1 cellular context compared by ENCODE assay signal in the genomic region with DNA sequence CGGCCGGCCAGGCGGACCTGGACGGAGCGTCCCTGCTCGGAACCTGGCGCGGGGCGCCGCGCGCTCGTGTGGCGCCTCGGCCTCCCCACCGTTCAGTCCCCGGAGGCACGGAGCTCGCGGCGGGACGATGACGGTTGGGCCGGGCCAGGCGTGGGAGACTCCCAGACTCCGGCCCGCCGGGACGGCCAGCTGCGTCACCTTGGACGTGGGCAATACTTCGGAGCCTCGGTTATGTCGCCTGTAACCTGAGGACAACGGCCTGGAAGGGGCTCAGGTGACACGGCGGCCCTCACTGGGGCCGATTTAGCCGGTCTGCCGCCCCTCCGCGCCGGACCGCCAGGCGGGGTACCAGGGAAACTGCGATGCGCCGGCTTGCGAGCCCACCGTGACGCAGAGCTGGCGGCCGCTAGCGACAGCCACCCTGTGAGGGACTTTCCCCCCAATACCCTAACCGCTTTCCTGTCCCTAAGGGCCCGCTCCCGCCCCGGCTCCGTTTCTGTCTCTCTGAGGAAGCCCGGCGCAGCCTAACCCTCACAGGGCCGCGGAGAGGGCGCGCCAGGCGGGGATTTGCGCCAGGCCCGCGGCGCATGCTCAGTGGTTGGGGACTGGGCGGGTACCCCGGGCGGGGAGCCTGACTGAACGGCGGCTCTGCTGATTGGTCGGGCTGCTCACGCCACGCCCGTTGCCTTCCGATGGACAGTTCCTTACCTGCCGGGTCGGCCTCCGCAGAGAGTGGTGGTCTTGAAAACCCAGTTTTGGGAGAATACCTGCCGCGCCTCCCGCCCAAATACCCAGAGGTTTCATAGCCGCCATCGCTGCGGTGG.
TF ChIP-seq lines count a peak whose summit lies in the region.

No MANE protein-coding gene starts in this region.

TF ChIP-seq in HepG2, 621 proteins besides CTCF, POLR2A, EP300 and RAD21 (continued from another document and continues in another):
- TF ChIP-seq, protein P1, sequence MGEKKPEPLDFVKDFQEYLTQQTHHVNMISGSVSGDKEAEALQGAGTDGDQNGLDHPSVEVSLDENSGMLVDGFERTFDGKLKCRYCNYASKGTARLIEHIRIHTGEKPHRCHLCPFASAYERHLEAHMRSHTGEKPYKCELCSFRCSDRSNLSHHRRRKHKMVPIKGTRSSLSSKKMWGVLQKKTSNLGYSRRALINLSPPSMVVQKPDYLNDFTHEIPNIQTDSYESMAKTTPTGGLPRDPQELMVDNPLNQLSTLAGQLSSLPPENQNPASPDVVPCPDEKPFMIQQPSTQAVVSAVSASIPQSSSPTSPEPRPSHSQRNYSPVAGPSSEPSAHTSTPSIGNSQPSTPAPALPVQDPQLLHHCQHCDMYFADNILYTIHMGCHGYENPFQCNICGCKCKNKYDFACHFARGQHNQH (CRISPR knock-in tag; IDR thresholded peaks at IDR 0.05): no peak; the same call in 1 of the 2 replicates
- TF ChIP-seq, protein P2, sequence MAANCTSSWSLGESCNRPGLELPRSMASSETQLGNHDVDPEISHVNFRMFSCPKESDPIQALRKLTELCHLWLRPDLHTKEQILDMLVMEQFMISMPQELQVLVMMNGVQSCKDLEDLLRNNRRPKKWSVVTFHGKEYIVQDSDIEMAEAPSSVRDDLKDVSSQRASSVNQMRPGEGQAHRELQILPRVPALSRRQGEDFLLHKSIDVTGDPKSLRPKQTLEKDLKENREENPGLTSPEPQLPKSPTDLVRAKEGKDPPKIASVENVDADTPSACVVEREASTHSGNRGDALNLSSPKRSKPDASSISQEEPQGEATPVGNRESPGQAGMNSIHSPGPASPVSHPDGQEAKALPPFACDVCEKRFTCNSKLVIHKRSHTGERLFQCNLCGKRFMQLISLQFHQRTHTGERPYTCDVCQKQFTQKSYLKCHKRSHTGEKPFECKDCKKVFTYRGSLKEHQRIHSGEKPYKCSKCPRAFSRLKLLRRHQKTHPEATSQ (CRISPR knock-in tag; IDR thresholded peaks at IDR 0.05; ENCODE audit: borderline replicate concordance): no peak
- TF ChIP-seq XBP1 (CRISPR knock-in tag; IDR thresholded peaks at IDR 0.05) (no peak), SMC3 (IDR thresholded peaks at IDR 0.05; ENCODE audit: low read length) (no peak), STAG1 (CRISPR knock-in tag; IDR thresholded peaks at IDR 0.05) (no peak), SNAI1 (CRISPR knock-in tag; IDR thresholded peaks at IDR 0.05; ENCODE audit: borderline replicate concordance) (no peak; the same call in 1 of the 2 replicates), ATF7 (IDR thresholded peaks at IDR 0.05) (no peak), ATF7 (CRISPR knock-in tag; IDR thresholded peaks at IDR 0.05) (no peak), ZNF138 (CRISPR knock-in tag; IDR thresholded peaks at IDR 0.05; ENCODE audit: low read depth) (0 out of 2 replicates have a peak, but pooled peaks have one; percentile 28), ISX (CRISPR knock-in tag; conservative IDR thresholded peaks at IDR 0.05) (no peak), ZNF253 (CRISPR knock-in tag; IDR thresholded peaks at IDR 0.05; ENCODE audit: borderline replicate concordance) (no peak), ZNF44 (CRISPR knock-in tag; IDR thresholded peaks at IDR 0.05) (no peak), MATR3 (CRISPR knock-in tag; IDR thresholded peaks at IDR 0.05) (no peak), ARNT (IDR thresholded peaks at IDR 0.05) (no peak), CENPX (CRISPR knock-in tag; IDR thresholded peaks at IDR 0.05) (no peak), ZNF644 (CRISPR knock-in tag; IDR thresholded peaks at IDR 0.05; ENCODE audit: low read depth) (no peak), SRSF1 (optimal IDR thresholded peaks at IDR 0.05; ENCODE audit: low read depth, low read length) (no peak), ARNT2 (CRISPR knock-in tag; IDR thresholded peaks at IDR 0.05; ENCODE audit: low read depth) (0 out of 2 replicates have a peak, but pooled peaks have one; percentile 19), ZNF296 (CRISPR knock-in tag; conservative IDR thresholded peaks at IDR 0.05) (no peak), ATRX (CRISPR knock-in tag; IDR thresholded peaks at IDR 0.05; ENCODE audit: borderline replicate concordance) (no peak), TOE1 (CRISPR knock-in tag; IDR thresholded peaks at IDR 0.05) (no peak), TEAD3 (CRISPR knock-in tag; optimal IDR thresholded peaks at IDR 0.05; ENCODE audit: borderline replicate concordance) (no peak), SRY (CRISPR knock-in tag; IDR thresholded peaks at IDR 0.05) (no peak; the same call in 1 of the 2 replicates), ZNF326 (CRISPR knock-in tag; IDR thresholded peaks at IDR 0.05; ENCODE audit: borderline replicate concordance) (no peak), FOXK1 (CRISPR knock-in tag; IDR thresholded peaks at IDR 0.05; ENCODE audit: borderline replicate concordance, low read depth) (no peak), MXI1 (IDR thresholded peaks at IDR 0.05; ENCODE audit: borderline replicate concordance, low read depth, low read length) (no peak), NCOA2 (CRISPR knock-in tag; IDR thresholded peaks at IDR 0.05) (no peak), KDM6A (CRISPR knock-in tag; IDR thresholded peaks at IDR 0.05; ENCODE audit: low read depth) (no peak), ELF3 (CRISPR knock-in tag; IDR thresholded peaks at IDR 0.05) (0 out of 2 replicates have a peak, but pooled peaks have one; percentile 14), SAFB2 (CRISPR knock-in tag; IDR thresholded peaks at IDR 0.05; ENCODE audit: borderline replicate concordance, low read depth) (no peak), GABPA (IDR thresholded peaks at IDR 0.05; ENCODE audit: low read depth, low read length) (no peak), GABPA (CRISPR knock-in tag; IDR thresholded peaks at IDR 0.05; ENCODE audit: low read depth) (no peak), PLRG1 (conservative IDR thresholded peaks at IDR 0.05) (no peak), ZNF776 (CRISPR knock-in tag; IDR thresholded peaks at IDR 0.05) (0 out of 2 replicates have a peak, but pooled peaks have one; percentile 64), TRIM24 (CRISPR knock-in tag; IDR thresholded peaks at IDR 0.05) (no peak), NCOA1 (CRISPR knock-in tag; IDR thresholded peaks at IDR 0.05) (0 out of 2 replicates have a peak, but pooled peaks have one; percentile 31), ZBTB1 (CRISPR knock-in tag; IDR thresholded peaks at IDR 0.05; ENCODE audit: borderline replicate concordance) (no peak), IRF2 (CRISPR knock-in tag; IDR thresholded peaks at IDR 0.05) (no peak), ZNF441 (CRISPR knock-in tag; IDR thresholded peaks at IDR 0.05; ENCODE audit: borderline replicate concordance) (no peak), ZFP90 (CRISPR knock-in tag; IDR thresholded peaks at IDR 0.05; ENCODE audit: borderline replicate concordance) (no peak), ZNF790 (CRISPR knock-in tag; IDR thresholded peaks at IDR 0.05; ENCODE audit: borderline replicate concordance) (no peak), ZSCAN30 (CRISPR knock-in tag; IDR thresholded peaks at IDR 0.05) (no peak), ZNF354B (CRISPR knock-in tag; IDR thresholded peaks at IDR 0.05) (no peak)
- TF ChIP-seq, protein P3, sequence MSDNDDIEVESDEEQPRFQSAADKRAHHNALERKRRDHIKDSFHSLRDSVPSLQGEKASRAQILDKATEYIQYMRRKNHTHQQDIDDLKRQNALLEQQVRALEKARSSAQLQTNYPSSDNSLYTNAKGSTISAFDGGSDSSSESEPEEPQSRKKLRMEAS (IDR thresholded peaks at IDR 0.05): peak; percentile 43; the same call in 1 of the 2 replicates
- TF ChIP-seq, protein P4, sequence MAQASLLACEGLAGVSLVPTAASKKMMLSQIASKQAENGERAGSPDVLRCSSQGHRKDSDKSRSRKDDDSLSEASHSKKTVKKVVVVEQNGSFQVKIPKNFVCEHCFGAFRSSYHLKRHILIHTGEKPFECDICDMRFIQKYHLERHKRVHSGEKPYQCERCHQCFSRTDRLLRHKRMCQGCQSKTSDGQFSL (CRISPR knock-in tag; IDR thresholded peaks at IDR 0.05): no peak
- TF ChIP-seq, protein P5, sequence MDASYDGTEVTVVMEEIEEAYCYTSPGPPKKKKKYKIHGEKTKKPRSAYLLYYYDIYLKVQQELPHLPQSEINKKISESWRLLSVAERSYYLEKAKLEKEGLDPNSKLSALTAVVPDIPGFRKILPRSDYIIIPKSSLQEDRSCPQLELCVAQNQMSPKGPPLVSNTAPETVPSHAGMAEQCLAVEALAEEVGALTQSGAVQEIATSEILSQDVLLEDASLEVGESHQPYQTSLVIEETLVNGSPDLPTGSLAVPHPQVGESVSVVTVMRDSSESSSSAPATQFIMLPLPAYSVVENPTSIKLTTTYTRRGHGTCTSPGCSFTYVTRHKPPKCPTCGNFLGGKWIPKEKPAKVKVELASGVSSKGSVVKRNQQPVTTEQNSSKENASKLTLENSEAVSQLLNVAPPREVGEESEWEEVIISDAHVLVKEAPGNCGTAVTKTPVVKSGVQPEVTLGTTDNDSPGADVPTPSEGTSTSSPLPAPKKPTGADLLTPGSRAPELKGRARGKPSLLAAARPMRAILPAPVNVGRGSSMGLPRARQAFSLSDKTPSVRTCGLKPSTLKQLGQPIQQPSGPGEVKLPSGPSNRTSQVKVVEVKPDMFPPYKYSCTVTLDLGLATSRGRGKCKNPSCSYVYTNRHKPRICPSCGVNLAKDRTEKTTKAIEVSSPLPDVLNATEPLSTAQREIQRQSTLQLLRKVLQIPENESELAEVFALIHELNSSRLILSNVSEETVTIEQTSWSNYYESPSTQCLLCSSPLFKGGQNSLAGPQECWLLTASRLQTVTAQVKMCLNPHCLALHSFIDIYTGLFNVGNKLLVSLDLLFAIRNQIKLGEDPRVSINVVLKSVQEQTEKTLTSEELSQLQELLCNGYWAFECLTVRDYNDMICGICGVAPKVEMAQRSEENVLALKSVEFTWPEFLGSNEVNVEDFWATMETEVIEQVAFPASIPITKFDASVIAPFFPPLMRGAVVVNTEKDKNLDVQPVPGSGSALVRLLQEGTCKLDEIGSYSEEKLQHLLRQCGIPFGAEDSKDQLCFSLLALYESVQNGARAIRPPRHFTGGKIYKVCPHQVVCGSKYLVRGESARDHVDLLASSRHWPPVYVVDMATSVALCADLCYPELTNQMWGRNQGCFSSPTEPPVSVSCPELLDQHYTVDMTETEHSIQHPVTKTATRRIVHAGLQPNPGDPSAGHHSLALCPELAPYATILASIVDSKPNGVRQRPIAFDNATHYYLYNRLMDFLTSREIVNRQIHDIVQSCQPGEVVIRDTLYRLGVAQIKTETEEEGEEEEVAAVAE (CRISPR knock-in tag; IDR thresholded peaks at IDR 0.05; ENCODE audit: borderline replicate concordance): no peak
- TF ChIP-seq, protein P6, sequence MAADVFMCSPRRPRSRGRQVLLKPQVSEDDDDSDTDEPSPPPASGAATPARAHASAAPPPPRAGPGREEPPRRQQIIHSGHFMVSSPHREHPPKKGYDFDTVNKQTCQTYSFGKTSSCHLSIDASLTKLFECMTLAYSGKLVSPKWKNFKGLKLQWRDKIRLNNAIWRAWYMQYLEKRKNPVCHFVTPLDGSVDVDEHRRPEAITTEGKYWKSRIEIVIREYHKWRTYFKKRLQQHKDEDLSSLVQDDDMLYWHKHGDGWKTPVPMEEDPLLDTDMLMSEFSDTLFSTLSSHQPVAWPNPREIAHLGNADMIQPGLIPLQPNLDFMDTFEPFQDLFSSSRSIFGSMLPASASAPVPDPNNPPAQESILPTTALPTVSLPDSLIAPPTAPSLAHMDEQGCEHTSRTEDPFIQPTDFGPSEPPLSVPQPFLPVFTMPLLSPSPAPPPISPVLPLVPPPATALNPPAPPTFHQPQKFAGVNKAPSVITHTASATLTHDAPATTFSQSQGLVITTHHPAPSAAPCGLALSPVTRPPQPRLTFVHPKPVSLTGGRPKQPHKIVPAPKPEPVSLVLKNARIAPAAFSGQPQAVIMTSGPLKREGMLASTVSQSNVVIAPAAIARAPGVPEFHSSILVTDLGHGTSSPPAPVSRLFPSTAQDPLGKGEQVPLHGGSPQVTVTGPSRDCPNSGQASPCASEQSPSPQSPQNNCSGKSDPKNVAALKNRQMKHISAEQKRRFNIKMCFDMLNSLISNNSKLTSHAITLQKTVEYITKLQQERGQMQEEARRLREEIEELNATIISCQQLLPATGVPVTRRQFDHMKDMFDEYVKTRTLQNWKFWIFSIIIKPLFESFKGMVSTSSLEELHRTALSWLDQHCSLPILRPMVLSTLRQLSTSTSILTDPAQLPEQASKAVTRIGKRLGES (CRISPR knock-in tag; IDR thresholded peaks at IDR 0.05; ENCODE audit: borderline replicate concordance): no peak
- TF ChIP-seq, protein P7, sequence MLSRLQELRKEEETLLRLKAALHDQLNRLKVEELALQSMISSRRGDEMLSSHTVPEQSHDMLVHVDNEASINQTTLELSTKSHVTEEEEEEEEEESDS (CRISPR knock-in tag; IDR thresholded peaks at IDR 0.05; ENCODE audit: borderline replicate concordance): no peak
- TF ChIP-seq, protein P8, sequence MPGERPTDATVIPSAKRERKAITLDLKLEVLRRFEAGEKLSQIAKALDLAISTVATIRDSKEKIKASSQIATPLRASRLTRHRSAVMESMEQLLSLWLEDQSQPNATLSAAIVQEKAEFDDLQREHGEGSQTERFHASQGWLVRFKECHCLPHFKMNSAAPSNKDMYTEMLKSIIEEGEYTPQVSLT (CRISPR knock-in tag; IDR thresholded peaks at IDR 0.05; ENCODE audit: borderline replicate concordance, low read depth): no peak
- TF ChIP-seq, protein P9, sequence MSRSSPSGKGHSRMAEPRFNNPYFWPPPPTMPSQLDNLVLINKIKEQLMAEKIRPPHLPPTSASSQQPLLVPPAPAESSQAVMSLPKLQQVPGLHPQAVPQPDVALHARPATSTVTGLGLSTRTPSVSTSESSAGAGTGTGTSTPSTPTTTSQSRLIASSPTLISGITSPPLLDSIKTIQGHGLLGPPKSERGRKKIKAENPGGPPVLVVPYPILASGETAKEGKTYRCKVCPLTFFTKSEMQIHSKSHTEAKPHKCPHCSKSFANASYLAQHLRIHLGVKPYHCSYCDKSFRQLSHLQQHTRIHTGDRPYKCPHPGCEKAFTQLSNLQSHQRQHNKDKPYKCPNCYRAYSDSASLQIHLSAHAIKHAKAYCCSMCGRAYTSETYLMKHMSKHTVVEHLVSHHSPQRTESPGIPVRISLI (CRISPR knock-in tag; IDR thresholded peaks at IDR 0.05; ENCODE audit: borderline replicate concordance): no peak
- TF ChIP-seq, protein P10, sequence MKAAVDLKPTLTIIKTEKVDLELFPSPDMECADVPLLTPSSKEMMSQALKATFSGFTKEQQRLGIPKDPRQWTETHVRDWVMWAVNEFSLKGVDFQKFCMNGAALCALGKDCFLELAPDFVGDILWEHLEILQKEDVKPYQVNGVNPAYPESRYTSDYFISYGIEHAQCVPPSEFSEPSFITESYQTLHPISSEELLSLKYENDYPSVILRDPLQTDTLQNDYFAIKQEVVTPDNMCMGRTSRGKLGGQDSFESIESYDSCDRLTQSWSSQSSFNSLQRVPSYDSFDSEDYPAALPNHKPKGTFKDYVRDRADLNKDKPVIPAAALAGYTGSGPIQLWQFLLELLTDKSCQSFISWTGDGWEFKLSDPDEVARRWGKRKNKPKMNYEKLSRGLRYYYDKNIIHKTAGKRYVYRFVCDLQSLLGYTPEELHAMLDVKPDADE (CRISPR knock-in tag; IDR thresholded peaks at IDR 0.05): no peak
- TF ChIP-seq, protein P11, sequence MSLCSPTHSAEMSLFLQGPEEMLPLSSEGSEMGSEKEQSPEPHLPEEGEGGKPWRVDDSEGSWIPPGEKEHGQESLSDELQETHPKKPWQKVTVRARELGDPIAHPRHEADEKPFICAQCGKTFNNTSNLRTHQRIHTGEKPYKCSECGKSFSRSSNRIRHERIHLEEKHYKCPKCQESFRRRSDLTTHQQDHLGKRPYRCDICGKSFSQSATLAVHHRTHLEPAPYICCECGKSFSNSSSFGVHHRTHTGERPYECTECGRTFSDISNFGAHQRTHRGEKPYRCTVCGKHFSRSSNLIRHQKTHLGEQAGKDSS (CRISPR knock-in tag; IDR thresholded peaks at IDR 0.05; ENCODE audit: borderline replicate concordance, low read depth): no peak; the same call in 1 of the 2 replicates
